1 cellular context compared by ENCODE assay signal in the genomic region with DNA sequence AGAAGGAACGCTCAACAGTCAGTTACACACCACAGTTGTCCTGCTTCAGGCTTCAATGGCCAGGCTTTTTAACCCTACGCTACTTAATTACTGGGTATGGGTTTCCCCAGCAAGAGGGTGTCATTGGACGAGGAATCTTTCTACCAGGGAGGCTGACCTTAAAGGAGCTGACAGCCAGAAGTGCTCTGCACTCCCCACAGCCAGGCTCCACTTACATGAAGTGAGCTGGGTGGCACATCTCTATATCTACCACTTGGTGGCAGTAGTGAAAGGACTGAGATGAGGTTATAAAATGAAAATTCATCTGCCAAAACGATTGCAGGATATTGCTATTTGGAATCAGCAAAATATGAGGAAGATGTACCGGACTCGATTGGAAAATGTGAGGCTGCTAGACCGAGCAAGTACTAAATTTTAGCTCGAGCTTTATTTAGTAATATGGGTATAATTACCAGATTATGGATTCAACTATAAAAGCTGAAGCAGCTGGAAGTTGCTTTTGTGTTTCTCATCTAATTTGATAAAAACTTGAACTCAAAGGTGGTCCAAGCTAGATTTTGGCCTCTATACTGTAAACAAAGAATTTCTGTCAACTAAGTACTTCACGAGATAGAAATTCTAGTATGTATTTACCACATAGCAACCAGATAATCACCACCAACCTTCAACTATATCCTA.
TF ChIP-seq lines count a peak whose summit lies in the region.

No MANE protein-coding gene starts in this region.

TF ChIP-seq in HepG2, 621 proteins besides CTCF, POLR2A, EP300 and RAD21:
- peak; percentile 84 for TF ChIP-seq SMC3 (IDR thresholded peaks at IDR 0.05; ENCODE audit: low read length)
- TF ChIP-seq STAG1 (CRISPR knock-in tag; IDR thresholded peaks at IDR 0.05): peak; percentile 80
- TF ChIP-seq, protein P1, sequence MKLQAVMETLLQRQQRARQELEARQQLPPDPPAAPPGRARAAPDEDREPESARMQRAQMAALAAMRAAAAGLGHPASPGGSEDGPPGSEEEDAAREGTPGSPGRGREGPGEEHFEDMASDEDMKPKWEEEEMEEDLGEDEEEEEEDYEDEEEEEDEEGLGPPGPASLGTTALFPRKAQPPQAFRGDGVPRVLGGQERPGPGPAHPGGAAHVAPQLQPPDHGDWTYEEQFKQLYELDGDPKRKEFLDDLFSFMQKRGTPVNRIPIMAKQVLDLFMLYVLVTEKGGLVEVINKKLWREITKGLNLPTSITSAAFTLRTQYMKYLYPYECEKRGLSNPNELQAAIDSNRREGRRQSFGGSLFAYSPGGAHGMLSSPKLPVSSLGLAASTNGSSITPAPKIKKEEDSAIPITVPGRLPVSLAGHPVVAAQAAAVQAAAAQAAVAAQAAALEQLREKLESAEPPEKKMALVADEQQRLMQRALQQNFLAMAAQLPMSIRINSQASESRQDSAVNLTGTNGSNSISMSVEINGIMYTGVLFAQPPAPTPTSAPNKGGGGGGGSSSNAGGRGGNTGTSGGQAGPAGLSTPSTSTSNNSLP (IDR thresholded peaks at IDR 0.05; ENCODE audit: low read depth, low read length): peak; percentile 51; the same call in 1 of the 2 replicates
- no peak for TF ChIP-seq ZNF678 (CRISPR knock-in tag; IDR thresholded peaks at IDR 0.05)
- TF ChIP-seq ZNF546 (CRISPR knock-in tag; conservative IDR thresholded peaks at IDR 0.05): no peak
